11 cellular contexts compared by ENCODE assay signal in the genomic region with DNA sequence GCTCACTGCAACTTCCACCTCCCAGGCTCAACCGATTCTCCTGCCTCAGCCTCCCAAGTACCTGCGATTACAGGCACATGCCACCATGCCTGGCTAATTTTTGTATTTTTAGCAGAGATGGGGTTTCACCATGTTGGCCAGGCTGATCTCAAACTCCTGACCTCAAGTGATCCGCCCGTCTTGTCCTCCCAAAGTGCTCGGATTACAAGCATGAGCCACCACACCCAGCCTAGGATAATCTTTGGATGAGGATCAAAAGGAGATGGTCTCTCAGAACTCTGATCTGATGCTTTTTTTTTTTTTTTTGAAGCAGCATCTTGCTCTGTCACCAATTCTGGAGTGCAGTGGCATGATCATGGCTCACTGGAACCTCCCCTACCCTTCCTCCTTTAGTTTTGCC. TPM values are rescaled to one million over a fixed set of nuclear protein-coding genes. Genes with fewer than 3 reads are reported as not detected.
DNase-seq lines count a peak whose midpoint lies in the region; ATAC-seq and TF ChIP-seq lines count a peak whose summit lies in the region.
"Not testable (repeated sequence)": the region's sequence is repeated elsewhere in the genome, so short reads cannot be mapped to it uniquely, and the experiment has no call there.
"Had no signal": no experiment of that assay in that cellular context is flagged by ENCODE, and none has a peak within 500 bp of the region (broad histone marks: within the 10 kb centered on the region; RNA-seq: fewer than 3 reads in every experiment).

No MANE protein-coding gene starts in this region.

- H3K4me3 ChIP-seq in HEK293 (ENCODE audit: low read depth, low read length); WERI-Rb-1 (ENCODE audit: low read depth, low read length); sigmoid colon; gastrocnemius medialis; spleen; thymus (ENCODE audit: low read length): not testable (repeated sequence)

- H3K4me1 ChIP-seq in HEK293 (ENCODE audit: control insufficient read depth, insufficient read depth, low read length); sigmoid colon; spleen; thymus (ENCODE audit: control insufficient read depth, insufficient read depth, low read length): not testable (repeated sequence)
- H3K4me1 ChIP-seq in gastrocnemius medialis: peaks cover 12 to 43% of the 10 kb centered on the region in 2 donors

- CTCF ChIA-PET in HEK293 (lab: Yijun Ruan, JAX): interaction anchor here (0.7 kb wide), 2 partner anchors 10 to 51 kb away, joined by 3 read pairs; no protein-coding TSS in a partner anchor

- peaks cover 17 to 66% of the 10 kb centered on the region in 2 experiments; a peak in 2 of 3 replicates for H3K36me3 ChIP-seq in HEK293 (ENCODE audit: control insufficient read depth in 2 of 2, insufficient read depth in 1 of 2, low read length in 2 of 2)
- peaks cover 46% of the 10 kb centered on the region for H3K36me3 ChIP-seq in WERI-Rb-1
- H3K36me3 ChIP-seq in sigmoid colon: peaks cover 0 to 73% (median 28%) of the 10 kb centered on the region in 4 donors
- H3K36me3 ChIP-seq in gastrocnemius medialis: peaks cover 0 to 41% of the 10 kb centered on the region in 2 donors
- H3K36me3 ChIP-seq in spleen: peaks cover 0 to 89% (median 49%) of the 10 kb centered on the region in 6 donors
- H3K36me3 ChIP-seq in thymus (ENCODE audit: control insufficient read depth, insufficient read depth): peaks cover 31% of the 10 kb centered on the region

- DNase-seq in WERI-Rb-1 (peak; percentile 35), myocyte (ENCODE audit: low read depth) (peak; percentile 39), sigmoid colon (peak; percentile 44), gastrocnemius medialis (peak; percentile 36 to 77), spleen (peak; percentile 10)
- peak; percentile 13 for DNase-seq in activated effector memory CD4-positive, alpha-beta T cell treated with anti-CD3 and anti-CD28 coated beads, Interleukin-2, amount 50 U/mL, for 16 hours

- H3K27ac ChIP-seq in HEK293 (ENCODE audit: extremely low read depth, low read depth, low read length); WERI-Rb-1; sigmoid colon; spleen: not testable (repeated sequence)
- H3K27ac ChIP-seq in gastrocnemius medialis (peak overlapping the region; percentile 7 to 80 (median 56)), thymus (ENCODE audit: low read depth) (peak overlapping the region; percentile 42)

- TF ChIP-seq POLR2A in sigmoid colon (IDR thresholded peaks at IDR 0.05); gastrocnemius medialis (IDR thresholded peaks at IDR 0.05); spleen (IDR thresholded peaks at IDR 0.05): not testable (repeated sequence)

- WGBS in sigmoid colon, 2 donors: 96 to 98% methylated on average over 5 of the region's 5 CpGs
- 97 to 99% (median 97%) methylated on average over 5 of the region's 5 CpGs for WGBS in spleen, 5 donors
- WGBS in thymus: 96% methylated on average over 5 of the region's 5 CpGs

- H3K27me3 ChIP-seq in WERI-Rb-1 (ENCODE audit: insufficient read depth, low read depth, severe bottlenecking); sigmoid colon; gastrocnemius medialis; spleen (replicated peaks in 1 of 7); thymus (ENCODE audit: control insufficient read depth, insufficient read depth): not testable (repeated sequence)

- POLR2A ChIA-PET in HEK293 (lab: Yijun Ruan, JAX): interaction anchor here (0.7 kb wide), 1 partner anchor 147 kb away, joined by 3 read pairs; no protein-coding TSS in a partner anchor

- not testable (repeated sequence) for TF ChIP-seq EP300 in sigmoid colon (IDR thresholded peaks at IDR 0.05)

- in situ Hi-C loops in gastrocnemius medialis (cut with MboI; ENCODE audit: low sequenced_read_pairs in 4 of 4): not testable (repeated sequence)

- not testable (repeated sequence) for TF ChIP-seq CTCF in HEK293 (tag by site-specific recombination; IDR thresholded peaks at IDR 0.05); WERI-Rb-1 (IDR thresholded peaks at IDR 0.05; ENCODE audit: low read depth, low read length); sigmoid colon (IDR thresholded peaks at IDR 0.05); gastrocnemius medialis (IDR thresholded peaks at IDR 0.05 in 4 of 5, conservative IDR thresholded peaks at IDR 0.05 in 1 of 5); spleen (IDR thresholded peaks at IDR 0.05 in 8 of 11, conservative IDR thresholded peaks at IDR 0.05 in 3 of 11)

- not testable (repeated sequence) for H3K9me3 ChIP-seq in HEK293 (ENCODE audit: control insufficient read depth, insufficient read depth, low read depth, low read length); WERI-Rb-1 (ENCODE audit: severe bottlenecking); sigmoid colon; gastrocnemius medialis; spleen; thymus (ENCODE audit: control insufficient read depth)

- intact Hi-C loops in sigmoid colon (cut with DNase I); gastrocnemius medialis (cut with DNase I; ENCODE audit: low total_unique reads); spleen (cut with DNase I; ENCODE audit: low total_unique reads): not testable (repeated sequence)

- peak; percentile 64 to 67 for ATAC-seq in gastrocnemius medialis

TF ChIP-seq in HEK293, 187 proteins besides CTCF, POLR2A, EP300 and RAD21:
- peak; percentile 42 for TF ChIP-seq KLF1 (tag by site-specific recombination; IDR thresholded peaks at IDR 0.05)

RNA-seq across cellular contexts. Expression of gene PHAF1, which starts 13.1 kb away (rescaled TPM):
- total RNA-seq in myocyte: 22.4 and 30.7 TPM in 2 replicates
- 16.8 TPM for polyA plus RNA-seq in myocyte (2012)
- total RNA-seq in sigmoid colon: 10 to 100 TPM; 11.4 to 16.3 (median 14.0) TPM
- polyA plus RNA-seq in sigmoid colon: 1 to 10 TPM; 8.9 to 9.7 (median 9.0) TPM
- total RNA-seq in gastrocnemius medialis: 10 to 100 TPM; 23.3 to 63.4 (median 48.9) TPM
- total RNA-seq in spleen: 10 to 100 TPM; 15.3 to 44.0 (median 19.8) TPM
- 10 to 100 TPM in 1 of 3 donors, 1 to 10 TPM in 2; 5.5 to 10.3 (median 9.9) TPM for polyA plus RNA-seq in spleen
- polyA plus RNA-seq in thymus: 12.0 TPM

RNA-seq across cellular contexts. Expression of gene B3GNT9, which starts 28.0 kb away (rescaled TPM):
- total RNA-seq in myocyte: 56.1 and 57.4 TPM in 2 replicates
- polyA plus RNA-seq in myocyte (2012): 52.4 TPM
- total RNA-seq in sigmoid colon: 10 to 100 TPM in 3 of 4 donors, 1 to 10 TPM in 1; 8.7 to 18.8 (median 12.2) TPM
- polyA plus RNA-seq in sigmoid colon: 1 to 10 TPM in 2 of 3 donors, under 1 TPM in 1; 0.46 to 4.9 (median 1.2) TPM
- total RNA-seq in gastrocnemius medialis: 1 to 10 TPM; 1.5 to 3.1 (median 2.6) TPM
- total RNA-seq in spleen: 10 to 100 TPM in 4 of 7 donors, 1 to 10 TPM in 3; 6.1 to 15.3 (median 10.1) TPM
- polyA plus RNA-seq in spleen: 1 to 10 TPM; 2.0 to 6.6 (median 3.0) TPM
- polyA plus RNA-seq in thymus: 3.2 TPM

RNA-seq across cellular contexts. Expression of gene TRADD, which starts 36.9 kb away (rescaled TPM):
- total RNA-seq in myocyte: 19.1 and 21.0 TPM in 2 replicates
- 25.3 TPM for polyA plus RNA-seq in myocyte (2012)
- total RNA-seq in sigmoid colon: 10 to 100 TPM; 16.1 to 23.2 (median 19.6) TPM
- 10 to 100 TPM; 23.4 to 30.2 (median 26.4) TPM for polyA plus RNA-seq in sigmoid colon
- total RNA-seq in gastrocnemius medialis: 10 to 100 TPM in 2 of 4 donors, 1 to 10 TPM in 2; 8.8 to 15.3 (median 10.1) TPM
- 10 to 100 TPM; 29.2 to 39.3 (median 31.1) TPM for total RNA-seq in spleen
- polyA plus RNA-seq in spleen: 10 to 100 TPM; 27.5 to 42.2 (median 35.3) TPM
- polyA plus RNA-seq in thymus: 33.9 TPM

RNA-seq across cellular contexts. Expression of gene FBXL8, which starts 37.0 kb away (rescaled TPM):
- 39.3 and 46.4 TPM in 2 replicates for total RNA-seq in myocyte
- 13.8 TPM for polyA plus RNA-seq in myocyte (2012)
- total RNA-seq in sigmoid colon: 10 to 100 TPM in 2 of 4 donors, 1 to 10 TPM in 2; 7.5 to 11.8 (median 9.7) TPM
- polyA plus RNA-seq in sigmoid colon: 10 to 100 TPM in 2 of 3 donors, 1 to 10 TPM in 1; 4.9 to 19.1 (median 10.8) TPM
- total RNA-seq in gastrocnemius medialis: 10 to 100 TPM in 3 of 4 donors, 1 to 10 TPM in 1; 7.0 to 16.3 (median 14.3) TPM
- 10 to 100 TPM in 6 of 7 donors, 1 to 10 TPM in 1; 8.4 to 29.9 (median 13.2) TPM for total RNA-seq in spleen
- polyA plus RNA-seq in spleen: 10 to 100 TPM in 1 of 3 donors, 1 to 10 TPM in 2; 6.0 to 11.2 (median 6.0) TPM
- 12.0 TPM for polyA plus RNA-seq in thymus

RNA-seq across cellular contexts. Expression of gene HSF4, which starts 41.7 kb away (rescaled TPM):
- total RNA-seq in myocyte: 20.9 and 29.3 TPM in 2 replicates
- polyA plus RNA-seq in myocyte (2012): 25.7 TPM
- total RNA-seq in sigmoid colon: 100 to 1,000 TPM in 1 of 4 donors, 10 to 100 TPM in 3; 21.2 to 109 (median 25.8) TPM
- 10 to 100 TPM in 1 of 3 donors, 1 to 10 TPM in 2; 1.2 to 17.9 (median 3.6) TPM for polyA plus RNA-seq in sigmoid colon
- total RNA-seq in gastrocnemius medialis: 100 to 1,000 TPM in 1 of 4 donors, 10 to 100 TPM in 2, 1 to 10 TPM in 1; 9.0 to 111 (median 29.7) TPM
- total RNA-seq in spleen: 10 to 100 TPM; 11.5 to 43.7 (median 23.3) TPM
- polyA plus RNA-seq in spleen: 10 to 100 TPM; 16.1 to 24.0 (median 16.7) TPM
- polyA plus RNA-seq in thymus: 50.8 TPM
- polyA plus RNA-seq: CD14-positive monocyte; CD4-positive, CD25-positive, alpha-beta regulatory T cell; CD8-positive, alpha-beta memory T cell had no signal
